13 cellular contexts compared by ENCODE assay signal in the genomic region with DNA sequence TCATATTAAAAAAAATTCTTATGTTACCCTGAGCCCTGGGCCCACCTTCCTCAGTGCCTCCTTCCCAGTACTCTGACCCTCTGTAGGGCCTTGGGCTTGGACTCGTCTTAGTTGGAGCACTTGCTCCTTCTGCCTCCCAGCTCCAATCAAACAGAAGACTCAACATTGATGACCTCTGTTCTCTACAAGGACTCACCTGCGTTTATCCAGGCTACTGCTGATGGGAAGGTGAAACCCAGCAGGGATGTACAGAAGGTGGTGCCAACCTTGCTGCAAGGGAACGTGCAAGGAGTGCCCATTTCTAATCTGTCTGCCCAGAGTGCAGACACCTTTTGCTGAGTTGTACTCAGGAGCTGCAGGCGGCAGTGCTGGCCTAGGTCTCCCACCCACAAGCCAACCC.
"Had no signal": no experiment of that assay in that cellular context is flagged by ENCODE, and none has a peak within 500 bp of the region (broad histone marks: within the 10 kb centered on the region; RNA-seq: fewer than 3 reads in every experiment).

No MANE protein-coding gene starts in this region.

- H3K27ac Mint-ChIP-seq: memory B cell had no signal

- H3K9me3 Mint-ChIP-seq: memory B cell had no signal

- H3K4me3 ChIP-seq: body of pancreas, left ventricle myocardium inferior, sigmoid colon, thyroid gland had no signal

- DNase-seq: activated CD4-positive, alpha-beta T cell treated with anti-CD3 and anti-CD28 coated beads for 48 hours; activated effector memory CD4-positive, alpha-beta T cell treated with Interleukin-2 at 50 U/mL for 16 hours; body of pancreas; central memory CD4-positive, alpha-beta T cell; kidney; left ventricle myocardium inferior; sigmoid colon; stimulated activated CD4-positive, alpha-beta T cell treated with anti-CD3 and anti-CD28 coated beads, Interleukin-12 subunit alpha, Interleukin-12 subunit beta, amount 100 ng/mL, for 4 hours; stimulated activated CD4-positive, alpha-beta T cell treated with anti-CD3 and anti-CD28 coated beads, Interleukin-4, amount 100 ng/mL, for 1 hour; stimulated activated CD8-positive, alpha-beta memory T cell treated with anti-CD3 and anti-CD28 coated beads, Interleukin-4, amount 100 ng/mL, for 48 hours; thyroid gland had no signal

- H3K4me3 Mint-ChIP-seq: memory B cell had no signal

- H3K27ac ChIP-seq: body of pancreas, sigmoid colon, thyroid gland had no signal

- ATAC-seq: body of pancreas, SK-N-SH treated with all-trans-retinoic acid at 6 μM for 48 hours had no signal

- H3K27me3 Mint-ChIP-seq: memory B cell had no signal
